ENCODE assay signal across 1 cellular context in genomic region chr1:167454929-167455785, GRCh38.
TF ChIP-seq lines count a peak whose summit lies in the region.

No MANE protein-coding gene starts in this region.

TF ChIP-seq in HEK293, 187 proteins besides CTCF, POLR2A, EP300 and RAD21 (continued from another document and continues in another):
- TF ChIP-seq, protein P1, sequence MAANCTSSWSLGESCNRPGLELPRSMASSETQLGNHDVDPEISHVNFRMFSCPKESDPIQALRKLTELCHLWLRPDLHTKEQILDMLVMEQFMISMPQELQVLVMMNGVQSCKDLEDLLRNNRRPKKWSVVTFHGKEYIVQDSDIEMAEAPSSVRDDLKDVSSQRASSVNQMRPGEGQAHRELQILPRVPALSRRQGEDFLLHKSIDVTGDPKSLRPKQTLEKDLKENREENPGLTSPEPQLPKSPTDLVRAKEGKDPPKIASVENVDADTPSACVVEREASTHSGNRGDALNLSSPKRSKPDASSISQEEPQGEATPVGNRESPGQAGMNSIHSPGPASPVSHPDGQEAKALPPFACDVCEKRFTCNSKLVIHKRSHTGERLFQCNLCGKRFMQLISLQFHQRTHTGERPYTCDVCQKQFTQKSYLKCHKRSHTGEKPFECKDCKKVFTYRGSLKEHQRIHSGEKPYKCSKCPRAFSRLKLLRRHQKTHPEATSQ (tag by site-specific recombination; IDR thresholded peaks at IDR 0.05), result no peak
- TF ChIP-seq ZNF529 (tag by site-specific recombination; IDR thresholded peaks at IDR 0.05; ENCODE audit: insufficient replicate concordance), result no peak
- peak; percentile 69; the same call in 1 of the 2 replicates for TF ChIP-seq ZNF777 (tag by site-specific recombination; IDR thresholded peaks at IDR 0.05; ENCODE audit: borderline replicate concordance)
- TF ChIP-seq ZNF785 (tag by site-specific recombination; IDR thresholded peaks at IDR 0.05), result no peak
- TF ChIP-seq ZSCAN18 (tag by site-specific recombination; IDR thresholded peaks at IDR 0.05), result no peak
- no peak for TF ChIP-seq ZNF133 (tag by site-specific recombination; IDR thresholded peaks at IDR 0.05)
- TF ChIP-seq ZNF274 (IDR thresholded peaks at IDR 0.05; ENCODE audit: low read length), result no peak
- no peak for TF ChIP-seq ZNF274 (tag by site-specific recombination; IDR thresholded peaks at IDR 0.05; ENCODE audit: borderline replicate concordance)
- no peak for TF ChIP-seq ZSCAN4 (tag by site-specific recombination; IDR thresholded peaks at IDR 0.05)
- no peak for TF ChIP-seq ZNF585B (tag by site-specific recombination; IDR thresholded peaks at IDR 0.05)
- TF ChIP-seq, protein P2, sequence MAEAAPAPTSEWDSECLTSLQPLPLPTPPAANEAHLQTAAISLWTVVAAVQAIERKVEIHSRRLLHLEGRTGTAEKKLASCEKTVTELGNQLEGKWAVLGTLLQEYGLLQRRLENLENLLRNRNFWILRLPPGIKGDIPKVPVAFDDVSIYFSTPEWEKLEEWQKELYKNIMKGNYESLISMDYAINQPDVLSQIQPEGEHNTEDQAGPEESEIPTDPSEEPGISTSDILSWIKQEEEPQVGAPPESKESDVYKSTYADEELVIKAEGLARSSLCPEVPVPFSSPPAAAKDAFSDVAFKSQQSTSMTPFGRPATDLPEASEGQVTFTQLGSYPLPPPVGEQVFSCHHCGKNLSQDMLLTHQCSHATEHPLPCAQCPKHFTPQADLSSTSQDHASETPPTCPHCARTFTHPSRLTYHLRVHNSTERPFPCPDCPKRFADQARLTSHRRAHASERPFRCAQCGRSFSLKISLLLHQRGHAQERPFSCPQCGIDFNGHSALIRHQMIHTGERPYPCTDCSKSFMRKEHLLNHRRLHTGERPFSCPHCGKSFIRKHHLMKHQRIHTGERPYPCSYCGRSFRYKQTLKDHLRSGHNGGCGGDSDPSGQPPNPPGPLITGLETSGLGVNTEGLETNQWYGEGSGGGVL (tag by site-specific recombination; IDR thresholded peaks at IDR 0.05), result no peak; the same call in 1 of the 2 replicates
- TF ChIP-seq, protein P3, sequence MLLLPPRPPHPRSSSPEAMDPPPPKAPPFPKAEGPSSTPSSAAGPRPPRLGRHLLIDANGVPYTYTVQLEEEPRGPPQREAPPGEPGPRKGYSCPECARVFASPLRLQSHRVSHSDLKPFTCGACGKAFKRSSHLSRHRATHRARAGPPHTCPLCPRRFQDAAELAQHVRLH (tag by site-specific recombination; IDR thresholded peaks at IDR 0.05), result no peak
- peak; percentile 85 for TF ChIP-seq REPIN1 (tag by site-specific recombination; IDR thresholded peaks at IDR 0.05; ENCODE audit: low read depth)
- peak; percentile 69 for TF ChIP-seq OSR2 (tag by site-specific recombination; IDR thresholded peaks at IDR 0.05)
- TF ChIP-seq INSM2 (tag by site-specific recombination; IDR thresholded peaks at IDR 0.05), result 0 out of 2 replicates have a peak, but pooled peaks have one; percentile 29
- TF ChIP-seq ZNF266 (tag by site-specific recombination; IDR thresholded peaks at IDR 0.05; ENCODE audit: low read depth), result no peak
- TF ChIP-seq, protein P4, sequence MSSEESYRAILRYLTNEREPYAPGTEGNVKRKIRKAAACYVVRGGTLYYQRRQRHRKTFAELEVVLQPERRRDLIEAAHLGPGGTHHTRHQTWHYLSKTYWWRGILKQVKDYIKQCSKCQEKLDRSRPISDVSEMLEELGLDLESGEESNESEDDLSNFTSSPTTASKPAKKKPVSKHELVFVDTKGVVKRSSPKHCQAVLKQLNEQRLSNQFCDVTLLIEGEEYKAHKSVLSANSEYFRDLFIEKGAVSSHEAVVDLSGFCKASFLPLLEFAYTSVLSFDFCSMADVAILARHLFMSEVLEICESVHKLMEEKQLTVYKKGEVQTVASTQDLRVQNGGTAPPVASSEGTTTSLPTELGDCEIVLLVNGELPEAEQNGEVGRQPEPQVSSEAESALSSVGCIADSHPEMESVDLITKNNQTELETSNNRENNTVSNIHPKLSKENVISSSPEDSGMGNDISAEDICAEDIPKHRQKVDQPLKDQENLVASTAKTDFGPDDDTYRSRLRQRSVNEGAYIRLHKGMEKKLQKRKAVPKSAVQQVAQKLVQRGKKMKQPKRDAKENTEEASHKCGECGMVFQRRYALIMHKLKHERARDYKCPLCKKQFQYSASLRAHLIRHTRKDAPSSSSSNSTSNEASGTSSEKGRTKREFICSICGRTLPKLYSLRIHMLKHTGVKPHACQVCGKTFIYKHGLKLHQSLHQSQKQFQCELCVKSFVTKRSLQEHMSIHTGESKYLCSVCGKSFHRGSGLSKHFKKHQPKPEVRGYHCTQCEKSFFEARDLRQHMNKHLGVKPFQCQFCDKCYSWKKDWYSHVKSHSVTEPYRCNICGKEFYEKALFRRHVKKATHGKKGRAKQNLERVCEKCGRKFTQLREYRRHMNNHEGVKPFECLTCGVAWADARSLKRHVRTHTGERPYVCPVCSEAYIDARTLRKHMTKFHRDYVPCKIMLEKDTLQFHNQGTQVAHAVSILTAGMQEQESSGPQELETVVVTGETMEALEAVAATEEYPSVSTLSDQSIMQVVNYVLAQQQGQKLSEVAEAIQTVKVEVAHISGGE (tag by site-specific recombination; conservative IDR thresholded peaks at IDR 0.05; ENCODE audit: low read depth), result peak; percentile 56
- TF ChIP-seq ZNF175 (tag by site-specific recombination; IDR thresholded peaks at IDR 0.05), result no peak
- TF ChIP-seq ZNF555 (tag by site-specific recombination; conservative IDR thresholded peaks at IDR 0.05), result no peak
- TF ChIP-seq ZNF112 (tag by site-specific recombination; IDR thresholded peaks at IDR 0.05), result no peak
- TF ChIP-seq ZNF423 (tag by site-specific recombination; IDR thresholded peaks at IDR 0.05), result 0 out of 2 replicates have a peak, but pooled peaks have one; percentile 3
- peak; percentile 45 for TF ChIP-seq ZNF76 (tag by site-specific recombination; IDR thresholded peaks at IDR 0.05; ENCODE audit: borderline replicate concordance, low read depth)
- TF ChIP-seq ZNF202 (tag by site-specific recombination; IDR thresholded peaks at IDR 0.05; ENCODE audit: borderline replicate concordance), result no peak
- TF ChIP-seq, protein P5, sequence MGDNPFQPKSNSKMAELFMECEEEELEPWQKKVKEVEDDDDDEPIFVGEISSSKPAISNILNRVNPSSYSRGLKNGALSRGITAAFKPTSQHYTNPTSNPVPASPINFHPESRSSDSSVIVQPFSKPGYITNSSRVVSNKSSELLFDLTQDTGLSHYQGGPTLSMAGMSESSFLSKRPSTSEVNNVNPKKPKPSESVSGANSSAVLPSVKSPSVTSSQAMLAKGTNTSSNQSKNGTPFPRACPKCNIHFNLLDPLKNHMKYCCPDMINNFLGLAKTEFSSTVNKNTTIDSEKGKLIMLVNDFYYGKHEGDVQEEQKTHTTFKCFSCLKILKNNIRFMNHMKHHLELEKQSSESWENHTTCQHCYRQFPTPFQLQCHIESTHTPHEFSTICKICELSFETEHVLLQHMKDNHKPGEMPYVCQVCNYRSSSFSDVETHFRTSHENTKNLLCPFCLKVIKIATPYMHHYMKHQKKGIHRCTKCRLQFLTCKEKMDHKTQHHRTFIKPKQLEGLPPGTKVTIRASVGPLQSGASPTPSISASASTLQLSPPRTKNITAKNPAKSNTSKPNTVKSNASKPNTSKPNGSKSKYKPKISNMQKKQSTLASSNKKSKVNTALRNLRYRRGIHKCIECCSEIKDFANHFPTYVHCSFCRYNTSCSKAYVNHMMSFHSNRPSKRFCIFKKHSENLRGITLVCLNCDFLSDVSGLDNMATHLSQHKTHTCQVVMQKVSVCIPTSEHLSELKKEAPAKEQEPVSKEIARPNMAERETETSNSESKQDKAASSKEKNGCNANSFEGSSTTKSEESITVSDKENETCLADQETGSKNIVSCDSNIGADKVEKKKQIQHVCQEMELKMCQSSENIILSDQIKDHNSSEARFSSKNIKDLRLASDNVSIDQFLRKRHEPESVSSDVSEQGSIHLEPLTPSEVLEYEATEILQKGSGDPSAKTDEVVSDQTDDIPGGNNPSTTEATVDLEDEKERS (tag by site-specific recombination; IDR thresholded peaks at IDR 0.05), result no peak
- no peak for TF ChIP-seq ZNF48 (tag by site-specific recombination; IDR thresholded peaks at IDR 0.05)
- no peak for TF ChIP-seq ZNF654 (tag by site-specific recombination; IDR thresholded peaks at IDR 0.05; ENCODE audit: low read depth)
- no peak for TF ChIP-seq ZNF174 (tag by site-specific recombination; IDR thresholded peaks at IDR 0.05)
- TF ChIP-seq, protein P6, sequence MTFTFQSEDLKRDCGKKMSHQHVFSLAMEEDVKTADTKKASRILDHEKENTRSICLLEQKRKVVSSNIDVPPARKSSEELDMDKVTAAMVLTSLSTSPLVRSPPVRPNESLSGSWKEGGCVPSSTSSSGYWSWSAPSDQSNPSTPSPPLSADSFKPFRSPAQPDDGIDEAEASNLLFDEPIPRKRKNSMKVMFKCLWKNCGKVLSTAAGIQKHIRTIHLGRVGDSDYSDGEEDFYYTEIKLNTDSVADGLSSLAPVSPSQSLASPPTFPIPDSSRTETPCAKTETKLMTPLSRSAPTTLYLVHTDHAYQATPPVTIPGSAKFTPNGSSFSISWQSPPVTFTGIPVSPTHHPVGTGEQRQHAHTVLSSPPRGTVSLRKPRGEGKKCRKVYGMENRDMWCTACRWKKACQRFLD (tag by site-specific recombination; IDR thresholded peaks at IDR 0.05), result no peak
- no peak for TF ChIP-seq ZBTB7A (tag by site-specific recombination; IDR thresholded peaks at IDR 0.05; ENCODE audit: low read depth)
- TF ChIP-seq MZF1 (tag by site-specific recombination; IDR thresholded peaks at IDR 0.05; ENCODE audit: borderline replicate concordance), result no peak
- TF ChIP-seq ZNF645 (tag by site-specific recombination; IDR thresholded peaks at IDR 0.05), result no peak
- TF ChIP-seq ZNF639 (tag by site-specific recombination; IDR thresholded peaks at IDR 0.05), result no peak
- peak; percentile 51; the same call in 1 of the 2 replicates for TF ChIP-seq ZIC2 (tag by site-specific recombination; IDR thresholded peaks at IDR 0.05)
- no peak for TF ChIP-seq ZNF707 (tag by site-specific recombination; IDR thresholded peaks at IDR 0.05)
- TF ChIP-seq ATF2 (tag by site-specific recombination; IDR thresholded peaks at IDR 0.05; ENCODE audit: low read depth), result no peak
- no peak; the same call in 1 of the 2 replicates for TF ChIP-seq ZSCAN30 (tag by site-specific recombination; IDR thresholded peaks at IDR 0.05)
- 0 out of 2 replicates have a peak, but pooled peaks have one; percentile 31 for TF ChIP-seq ZNF324 (tag by site-specific recombination; IDR thresholded peaks at IDR 0.05)
